ENCODE assay signal across 9 cellular contexts in genomic region chr10:32376780-32377179, GRCh38. TPM values are rescaled to one million over a fixed set of nuclear protein-coding genes. Genes with fewer than 3 reads are reported as not detected.
DNase-seq lines count a peak whose midpoint lies in the region; ATAC-seq and TF ChIP-seq lines count a peak whose summit lies in the region.
"Had no signal": no experiment of that assay in that cellular context is flagged by ENCODE, and none has a peak within 500 bp of the region (broad histone marks: within the 10 kb centered on the region; RNA-seq: fewer than 3 reads in every experiment).

No MANE protein-coding gene starts in this region.

- H3K36me3 ChIP-seq in heart right ventricle (no peaks in the 10 kb centered on the region), adipocyte (ENCODE audit: control insufficient read depth, insufficient read depth, low read length, severe bottlenecking) (no peaks in the 10 kb centered on the region), right lobe of liver (no peaks in the 10 kb centered on the region), vagina (no peaks in the 10 kb centered on the region), body of pancreas (replicated peaks in 1 of 2; ENCODE audit: insufficient read depth in 1 of 2, low read depth in 2 of 2) (no peaks in the 10 kb centered on the region), mucosa of descending colon (ENCODE audit: low read depth) (no peaks in the 10 kb centered on the region)

- WGBS in heart right ventricle, 2 donors, result 12 to 15% methylated on average over 3 of the region's 3 CpGs
- 1% methylated on average over 3 of the region's 3 CpGs for WGBS in right lobe of liver (ENCODE audit: insufficient coverage, low coverage, low lambda C conversion rate, missing lambda C conversion rate)
- WGBS in body of pancreas, 2 donors, result 3 to 4% methylated on average over 3 of the region's 3 CpGs

- no peak for DNase-seq in heart right ventricle
- DNase-seq in Right ventricle myocardium superior, result no peak
- peak; percentile 40 for DNase-seq in adipocyte (ENCODE audit: low read depth)
- no peak for DNase-seq in right lobe of liver
- no peak for DNase-seq in vagina (ENCODE audit: extremely low spot score in 2 of 2)
- no peak for DNase-seq in body of pancreas
- no peak for DNase-seq in mucosa of descending colon
- DNase-seq: activated effector memory CD4-positive, alpha-beta T cell treated with Interleukin-2 at 50 U/mL for 16 hours had no signal

- H3K27me3 ChIP-seq in heart right ventricle (no peaks in the 10 kb centered on the region), adipocyte (replicated peaks; ENCODE audit: control insufficient read depth, insufficient read depth, low read length) (no peaks in the 10 kb centered on the region), right lobe of liver (no peaks in the 10 kb centered on the region), vagina (no peaks in the 10 kb centered on the region), body of pancreas (no peaks in the 10 kb centered on the region)

- H3K4me1 ChIP-seq in heart right ventricle, result peaks cover 0 to 43% (median 24%) of the 10 kb centered on the region in 9 donors
- peaks cover 18% of the 10 kb centered on the region for H3K4me1 ChIP-seq in adipocyte (ENCODE audit: control insufficient read depth, insufficient read depth, low read length)
- H3K4me1 ChIP-seq in right lobe of liver, result peaks cover 0 to 16% (median 6%) of the 10 kb centered on the region in 4 donors
- H3K4me1 ChIP-seq in vagina, result peaks cover 26% of the 10 kb centered on the region
- peaks cover 36% of the 10 kb centered on the region for H3K4me1 ChIP-seq in body of pancreas
- H3K4me1 ChIP-seq in mucosa of descending colon (ENCODE audit: low read depth), result peaks cover 18% of the 10 kb centered on the region

- H3K9me3 ChIP-seq in heart right ventricle (peaks cover 0 to 5% (median 0%) of the 10 kb centered on the region in 11 donors), adipocyte (ENCODE audit: control insufficient read depth, low read length) (no peaks in the 10 kb centered on the region), right lobe of liver (no peaks in the 10 kb centered on the region), vagina (no peaks in the 10 kb centered on the region), body of pancreas (no peaks in the 10 kb centered on the region), mucosa of descending colon (no peaks in the 10 kb centered on the region)

- H3K4me3 ChIP-seq in heart right ventricle (peak overlapping the region; percentile 46 to 91 (median 72)), adipocyte (ENCODE audit: low read length) (peak overlapping the region; percentile 98), right lobe of liver (peak overlapping the region; percentile 56 to 67 (median 63)), vagina (peak overlapping the region; percentile 60 to 72), body of pancreas (peak overlapping the region in 1 of 2 donors; percentile 86), mucosa of descending colon (no peak overlapping the region)

- H3K9ac ChIP-seq in adipocyte (ENCODE audit: low read length), result peak overlapping the region; percentile 99

- intact Hi-C loops in heart right ventricle (cut with DNase I), result loop anchor here in 4 of 10 donors (5.0 to 10.0 kb wide), 2 partner anchors 71 to 322 kb away; partner anchors contain the start of genes CCDC7 (in 3 of the 4) and KIF5B (in 1 of the 4)
- intact Hi-C loops in Right ventricle myocardium superior (cut with DNase I), result no loop called here
- intact Hi-C loops in right lobe of liver (cut with DNase I), result no loop called here
- intact Hi-C loops in vagina (cut with DNase I), result loop anchor here (10.0 kb wide), 1 partner anchor 322 kb away; the partner anchor contains the start of gene KIF5B
- intact Hi-C loops in body of pancreas (cut with DNase I), result no loop called here
- intact Hi-C loops in mucosa of descending colon (cut with DNase I, micrococcal nuclease), result loop anchor here in 1 of 2 donors (5.0 kb wide), 1 partner anchor 71 kb away; the partner anchor contains the start of gene CCDC7

- H3K27ac ChIP-seq in heart right ventricle, result peak overlapping the region in 9 of 10 donors; percentile 72 to 92 (median 88)
- H3K27ac ChIP-seq in right lobe of liver, result peak overlapping the region; percentile 78 to 89 (median 86)
- H3K27ac ChIP-seq in vagina, result peak overlapping the region; percentile 84
- H3K27ac ChIP-seq in body of pancreas, result peak overlapping the region in 2 of 4 donors; percentile 84 to 93

- no peak for ATAC-seq in heart right ventricle
- ATAC-seq in Right ventricle myocardium superior (ENCODE audit: poor library complexity), result no peak
- no peak for ATAC-seq in right lobe of liver
- ATAC-seq in body of pancreas, result no peak
- no peak for ATAC-seq in mucosa of descending colon
- ATAC-seq in GM21515 (IDR thresholded peaks at IDR 0.05; ENCODE audit: unreplicated experiment), result no peak

- TF ChIP-seq POLR2A in right lobe of liver (IDR thresholded peaks at IDR 0.05) (no peak), vagina (IDR thresholded peaks at IDR 0.05) (no peak), body of pancreas (IDR thresholded peaks at IDR 0.05) (no peak)

- TF ChIP-seq CTCF in heart right ventricle (IDR thresholded peaks at IDR 0.05) (no peak), right lobe of liver (IDR thresholded peaks at IDR 0.05) (no peak), vagina (IDR thresholded peaks at IDR 0.05) (no peak), body of pancreas (IDR thresholded peaks at IDR 0.05) (no peak), mucosa of descending colon (IDR thresholded peaks at IDR 0.05) (no peak)

RNA-seq across cellular contexts. Expression of gene EPC1, which starts 29.8 kb away (rescaled TPM):
- total RNA-seq in heart right ventricle, result 10 to 100 TPM; 16.3 to 25.4 (median 19.5) TPM
- 10 to 100 TPM in 1 of 2 donors, 1 to 10 TPM in 1; 8.4 to 18.8 TPM for polyA plus RNA-seq in heart right ventricle
- 17.3 TPM for total RNA-seq in Right ventricle myocardium superior
- total RNA-seq in right lobe of liver, result 10 to 100 TPM; 10.5 to 14.6 (median 12.4) TPM
- total RNA-seq in vagina, result 54.5 TPM
- total RNA-seq in body of pancreas, result 10 to 100 TPM; 31.9 to 39.2 TPM
- total RNA-seq in mucosa of descending colon, result 10 to 100 TPM; 33.7 to 47.9 (median 46.9) TPM
